27 cellular contexts compared by ENCODE assay signal in genomic region chr2:103792039-103792438, GRCh38.
"Had no signal": no experiment of that assay in that cellular context is flagged by ENCODE, and none has a peak within 500 bp of the region (broad histone marks: within the 10 kb centered on the region; RNA-seq: fewer than 3 reads in every experiment).

No MANE protein-coding gene starts in this region.

- H3K27ac Mint-ChIP-seq: activated B cell treated with CpG ODN at 0.5 μM for 24 hours; activated CD4-positive, alpha-beta T cell treated with anti-CD3 and anti-CD28 coated beads, Interleukin-2, amount 10 ng/mL, durations not matched to agents 24 days and 14 days; activated CD8-positive, alpha-beta memory T cell treated with anti-CD3 and anti-CD28 coated beads, Interleukin-2, amount 10 ng/mL, durations not matched to agents 7 days and 5 days; activated naive CD4-positive, alpha-beta T cell treated with anti-CD3 and anti-CD28 coated beads, Interleukin-2, amount 50 U/mL, for 72 hours; activated naive CD8-positive, alpha-beta T cell treated with anti-CD3 and anti-CD28 coated beads, Interleukin-2, amount 50 U/mL, for 24 hours; activated T-cell treated with anti-CD3 and anti-CD28 coated beads, Interleukin-2, amount 50 U/mL, for 24 hours; activated T-helper 1 cell treated with anti-CD3 and anti-CD28 coated beads, Interleukin-12 subunit alpha, Interleukin-12 subunit beta, Interleukin-2, Interleukin-4 antibody, amounts not matched to agents 30 ng/mL and 10 ng/mL and 1 ng/mL, durations not matched to agents 14 hours and 24 hours and 36 hours; T-helper 1 cell treated with Interleukin-12 subunit alpha and Interleukin-12 subunit beta and Interleukin-4 antibody, amounts not matched to agents 30 μg/mL and 1 μg/mL, for 36 hours had no signal

- H3K36me3 ChIP-seq: ascending aorta, SJSA1 had no signal

- H3K4me2 ChIP-seq: KMS-11 had no signal

- H3K36me3 Mint-ChIP-seq: activated CD8-positive, alpha-beta memory T cell treated with anti-CD3 and anti-CD28 coated beads, Interleukin-2, amount 10 ng/mL, durations not matched to agents 7 days and 5 days; activated naive CD4-positive, alpha-beta T cell treated with anti-CD3 and anti-CD28 coated beads, Interleukin-2, amount 50 U/mL, for 72 hours had no signal

- H3K4me1 ChIP-seq: ascending aorta, SJSA1 had no signal

- H3K9me3 Mint-ChIP-seq: activated T-helper 1 cell treated with anti-CD3 and anti-CD28 coated beads, Interleukin-12 subunit alpha, Interleukin-12 subunit beta, Interleukin-2, Interleukin-4 antibody, amounts not matched to agents 30 ng/mL and 10 ng/mL and 1 ng/mL, durations not matched to agents 14 hours and 24 hours and 36 hours; T-helper 1 cell treated with Interleukin-12 subunit alpha and Interleukin-12 subunit beta and Interleukin-4 antibody, amounts not matched to agents 30 μg/mL and 1 μg/mL, for 36 hours had no signal

- H3K4me3 Mint-ChIP-seq: activated B cell treated with CpG ODN at 0.5 μM for 24 hours; activated CD4-positive, alpha-beta T cell treated with anti-CD3 and anti-CD28 coated beads, Interleukin-2, amount 10 ng/mL, durations not matched to agents 24 days and 14 days; activated CD8-positive, alpha-beta memory T cell treated with anti-CD3 and anti-CD28 coated beads, Interleukin-2, amount 10 ng/mL, durations not matched to agents 7 days and 5 days; activated naive CD8-positive, alpha-beta T cell treated with anti-CD3 and anti-CD28 coated beads, Interleukin-2, amount 50 U/mL, for 24 hours; activated T-cell treated with anti-CD3 and anti-CD28 coated beads, Interleukin-2, amount 50 U/mL, for 24 hours; activated T-helper 1 cell treated with anti-CD3 and anti-CD28 coated beads, Interleukin-12 subunit alpha, Interleukin-12 subunit beta, Interleukin-2, Interleukin-4 antibody, amounts not matched to agents 30 ng/mL and 10 ng/mL and 1 ng/mL, durations not matched to agents 14 hours and 24 hours and 36 hours; T-helper 1 cell treated with Interleukin-12 subunit alpha and Interleukin-12 subunit beta and Interleukin-4 antibody, amounts not matched to agents 30 μg/mL and 1 μg/mL, for 36 hours had no signal

- H3K4me1 Mint-ChIP-seq: activated B cell treated with CpG ODN at 0.5 μM for 24 hours; activated CD4-positive, alpha-beta T cell treated with anti-CD3 and anti-CD28 coated beads, Interleukin-2, amount 10 ng/mL, durations not matched to agents 24 days and 14 days; activated CD8-positive, alpha-beta memory T cell treated with anti-CD3 and anti-CD28 coated beads, Interleukin-2, amount 10 ng/mL, durations not matched to agents 7 days and 5 days; activated naive CD8-positive, alpha-beta T cell treated with anti-CD3 and anti-CD28 coated beads, Interleukin-2, amount 50 U/mL, for 24 hours had no signal

- H3K27ac ChIP-seq: ascending aorta, body of pancreas, KMS-11, SJSA1 had no signal

- H3K9ac ChIP-seq: KMS-11 had no signal

- ATAC-seq: activated CD8-positive, alpha-beta memory T cell treated with anti-CD3 and anti-CD28 coated beads, Interleukin-2, amount 10 ng/mL, durations not matched to agents 7 days and 5 days; activated naive CD4-positive, alpha-beta T cell treated with anti-CD3 and anti-CD28 coated beads, Interleukin-2, amount 50 U/mL, for 72 hours; activated naive CD8-positive, alpha-beta T cell treated with anti-CD3 and anti-CD28 coated beads, Interleukin-2, amount 50 U/mL, for 24 hours; body of pancreas; PC-3 had no signal

- H3K9me3 ChIP-seq: ascending aorta, body of pancreas had no signal

- H3K27me3 ChIP-seq: ascending aorta, body of pancreas, SJSA1 had no signal

- H3K27me3 Mint-ChIP-seq: activated B cell treated with CpG ODN at 0.5 μM for 24 hours; activated CD4-positive, alpha-beta T cell treated with anti-CD3 and anti-CD28 coated beads, Interleukin-2, amount 10 ng/mL, durations not matched to agents 24 days and 14 days; activated CD8-positive, alpha-beta memory T cell treated with anti-CD3 and anti-CD28 coated beads, Interleukin-2, amount 10 ng/mL, durations not matched to agents 7 days and 5 days; activated naive CD8-positive, alpha-beta T cell treated with anti-CD3 and anti-CD28 coated beads, Interleukin-2, amount 50 U/mL, for 24 hours; activated T-cell treated with anti-CD3 and anti-CD28 coated beads, Interleukin-2, amount 50 U/mL, for 24 hours had no signal

- H3K4me3 ChIP-seq: ascending aorta, body of pancreas, SJSA1 had no signal

- DNase-seq: activated B cell treated with CpG ODN at 0.5 μM for 24 hours; activated CD4-positive, alpha-beta T cell treated with anti-CD3 and anti-CD28 coated beads for 1 hour; activated CD4-positive, alpha-beta T cell treated with anti-CD3 and anti-CD28 coated beads, Interleukin-2, amount 10 ng/mL, durations not matched to agents 24 days and 14 days; activated CD4-positive, alpha-beta T cell treated with anti-CD3 and anti-CD28 coated beads, Interleukin-2, amount 50 U/mL, for 48 hours; activated CD8-positive, alpha-beta memory T cell treated with anti-CD3 and anti-CD28 coated beads, Interleukin-2, amount 10 ng/mL, durations not matched to agents 7 days and 5 days; activated effector memory CD4-positive, alpha-beta T cell treated with Interleukin-2 at 50 U/mL for 16 hours; activated naive CD4-positive, alpha-beta T cell; activated naive CD8-positive, alpha-beta T cell treated with anti-CD3 and anti-CD28 coated beads, Interleukin-2, amount 50 U/mL, for 24 hours; activated T-cell treated with anti-CD3 and anti-CD28 coated beads, Interleukin-2, amount 50 U/mL, for 24 hours; amniotic stem cell; body of pancreas; central memory CD4-positive, alpha-beta T cell; NCI-H1092; NCI-H1417; NCI-H1694; NCI-H2029; NCI-H345; NCI-H510A; NCI-H69; PC-3; SHP77 had no signal
